ENCODE assay signal across 21 cellular contexts in the genomic region with DNA sequence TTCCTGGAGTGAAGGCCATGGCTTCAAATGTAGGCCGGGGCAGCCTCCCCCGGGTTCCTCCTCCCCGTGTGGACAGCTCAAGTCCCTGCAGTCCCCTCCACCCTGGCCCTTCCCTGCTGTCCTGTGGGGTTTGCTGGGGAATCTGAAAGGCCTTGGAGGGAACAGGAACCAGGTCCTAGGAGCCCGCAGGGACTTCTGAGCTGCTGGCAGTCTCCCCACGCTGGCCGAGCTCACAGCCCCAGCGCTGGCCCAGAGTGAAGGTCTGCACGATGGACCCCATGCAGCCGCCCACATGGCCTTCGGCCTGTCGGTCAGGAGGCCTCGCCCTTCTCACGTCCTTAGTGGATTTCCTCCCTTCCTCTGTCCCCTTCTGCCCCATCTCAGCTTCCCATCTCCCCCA. TPM values are rescaled to one million over a fixed set of nuclear protein-coding genes. Genes with fewer than 3 reads are reported as not detected.
A peak's percentile ranks its signal among the peaks of the same experiment; 100 is the strongest.
DNase-seq lines count a peak whose midpoint lies in the region; ATAC-seq, FAIRE-seq and TF ChIP-seq lines count a peak whose summit lies in the region.
"Had no signal": no experiment of that assay in that cellular context is flagged by ENCODE, and none has a peak within 500 bp of the region (broad histone marks: within the 10 kb centered on the region; RNA-seq: fewer than 3 reads in every experiment).

No MANE protein-coding gene starts in this region.

- H3K23ac ChIP-seq in H1 (ENCODE audit: insufficient read length), result no peak overlapping the region

- H3K18ac ChIP-seq in H1 (ENCODE audit: extremely low read depth, low read length), result peak overlapping the region; percentile 91

- no peak overlapping the region for H3K9ac ChIP-seq in HUES48 (ENCODE audit: low read depth, low read length)
- H3K9ac ChIP-seq in H1 (replicated peaks in 1 of 4; ENCODE audit: extremely low read depth in 1 of 4, low read depth in 3 of 4, low read length in 3 of 4), result no peak overlapping the region

- H4K5ac ChIP-seq in H1 (ENCODE audit: insufficient read length, low read depth, low read length), result peak overlapping the region; percentile 45

- FAIRE-seq in H1 (lab: Jason Lieb, UNC), result no peak
- FAIRE-seq: endometrium, TTC549 had no signal

- H3K14ac ChIP-seq in H1 (ENCODE audit: insufficient read length), result no peak overlapping the region

- peak overlapping the region; percentile 98; the same call in 1 of the 2 replicates for H2BK15ac ChIP-seq in H1 (ENCODE audit: low read length)

- H3K36me3 ChIP-seq in HUES48 (ENCODE audit: control insufficient read depth, insufficient read depth, low read length) (no peaks in the 10 kb centered on the region), H1 (ENCODE audit: control insufficient read depth in 2 of 4, insufficient read depth in 4 of 4, low read length in 3 of 4) (no peaks in the 10 kb centered on the region; a peak in 1 of 8 replicates), testis (ENCODE audit: low read depth, missing control alignments) (no peaks in the 10 kb centered on the region)
- H3K36me3 ChIP-seq: BE2C, ovary, transverse colon had no signal

- H3K4me1 Mint-ChIP-seq in mesothelial cell of epicardium, result peaks cover 63% of the 10 kb centered on the region
- H3K4me1 Mint-ChIP-seq: activated naive CD8-positive, alpha-beta T cell treated with anti-CD3 and anti-CD28 coated beads, Interleukin-2, amount 10 ng/mL, durations not matched to agents 7 days and 5 days had no signal

- H3K36me3 Mint-ChIP-seq in mesothelial cell of epicardium, result no peaks in the 10 kb centered on the region
- H3K36me3 Mint-ChIP-seq: activated naive CD8-positive, alpha-beta T cell treated with anti-CD3 and anti-CD28 coated beads, Interleukin-2, amount 10 ng/mL, durations not matched to agents 7 days and 5 days had no signal

- TF ChIP-seq CTCF in H1 (IDR thresholded peaks at IDR 0.05; ENCODE audit: control extremely low read depth in 1 of 3, insufficient read depth in 1 of 3, low read depth in 1 of 3, low read length in 3 of 3), result no peak
- no peak for TF ChIP-seq CTCF in mesothelial cell of epicardium (IDR thresholded peaks at IDR 0.05; ENCODE audit: unreplicated experiment)
- TF ChIP-seq CTCF in testis (IDR thresholded peaks at IDR 0.05), result no peak
- TF ChIP-seq CTCF in omental fat pad (IDR thresholded peaks at IDR 0.05), result no peak

- H3K4me3 ChIP-seq in HUES48 (ENCODE audit: low read depth, low read length) (no peak overlapping the region), H1 (ENCODE audit: extremely low read depth in 1 of 4, insufficient read depth in 2 of 4, low read depth in 3 of 4, low read length in 4 of 4) (no peak overlapping the region), testis (no peak overlapping the region)
- H3K4me3 ChIP-seq: ovary, PC-9, transverse colon had no signal

- H3K4me3 Mint-ChIP-seq in mesothelial cell of epicardium, result no peak overlapping the region
- H3K4me3 Mint-ChIP-seq: activated naive CD8-positive, alpha-beta T cell treated with anti-CD3 and anti-CD28 coated beads, Interleukin-2, amount 10 ng/mL, durations not matched to agents 7 days and 5 days; activated T-cell treated with anti-CD3 and anti-CD28 coated beads, Interleukin-2, amount 50 U/mL, for 24 hours; central memory CD8-positive, alpha-beta T cell; IgD-negative memory B cell had no signal

- peak overlapping the region; percentile 98 for H2BK20ac ChIP-seq in H1 (ENCODE audit: low read length)

- H3K9me3 ChIP-seq in HUES48 (ENCODE audit: control insufficient read depth, insufficient read depth, low read length), result no peaks in the 10 kb centered on the region
- no peaks in the 10 kb centered on the region for H3K9me3 ChIP-seq in H1 (ENCODE audit: insufficient read depth in 2 of 2, low read depth in 1 of 2, low read length in 1 of 2)
- no peaks in the 10 kb centered on the region for H3K9me3 ChIP-seq in testis
- H3K9me3 ChIP-seq: BE2C, ovary, transverse colon had no signal

- peaks cover 0 to 6% of the 10 kb centered on the region in 2 experiments for H4K20me1 ChIP-seq in H1 (replicated peaks in 1 of 2; ENCODE audit: control insufficient read depth in 1 of 2, insufficient read depth in 2 of 2, low read length in 2 of 2)

- H2AK5ac ChIP-seq in H1 (ENCODE audit: low read depth, low read length), result peak overlapping the region; percentile 88

- H3K27me3 Mint-ChIP-seq in mesothelial cell of epicardium (ENCODE audit: low read depth), result no peaks in the 10 kb centered on the region
- H3K27me3 Mint-ChIP-seq: activated T-cell treated with anti-CD3 and anti-CD28 coated beads, Interleukin-2, amount 50 U/mL, for 24 hours; central memory CD8-positive, alpha-beta T cell had no signal

- H4K91ac ChIP-seq in H1 (replicated peaks; ENCODE audit: insufficient read length, low read length), result peak overlapping the region; percentile 94

- peak overlapping the region; percentile 64 to 69 for H3K4me2 ChIP-seq in H1 (ENCODE audit: insufficient read depth in 1 of 2, low read depth in 2 of 2, low read length in 2 of 2)
- H3K4me2 ChIP-seq: PC-9 had no signal

- intact Hi-C loops in testis (cut with DNase I; ENCODE audit: low total_unique reads), result no loop called here

- H4K8ac ChIP-seq in H1 (ENCODE audit: extremely low read depth, insufficient read depth, low read length), result peak overlapping the region; percentile 53

- ATAC-seq in omental fat pad (ENCODE audit: low FRiP score), result no peak

- peaks cover 5% of the 10 kb centered on the region for H3K23me2 ChIP-seq in H1 (ENCODE audit: low read depth, low read length)

- no peak overlapping the region for H2AFZ ChIP-seq in H1 (ENCODE audit: low read length)
- H2AFZ ChIP-seq: PC-9 had no signal

- no peak overlapping the region for H3K56ac ChIP-seq in H1 (replicated peaks; ENCODE audit: insufficient read length, low read depth, low read length)

- DNase-seq in H1 (ENCODE audit: low read depth in 1 of 2, low spot score in 2 of 2), result no peak
- no peak for DNase-seq in mesothelial cell of epicardium (ENCODE audit: low spot score in 2 of 2, unreplicated experiment in 2 of 2)
- peak; percentile 36 for DNase-seq in testis
- DNase-seq in SIG-M5 (lab: John Stamatoyannopoulos, UW), result no peak
- no peak for DNase-seq in omental fat pad (ENCODE audit: low spot score)
- DNase-seq in amniotic stem cell (lab: John Stamatoyannopoulos, UW), result no peak
- no peak for DNase-seq in C1 segment of cervical spinal cord (lab: John Stamatoyannopoulos, UW)
- DNase-seq: activated CD4-positive, alpha-beta T cell treated with anti-CD3 and anti-CD28 coated beads, Interleukin-2, amount 50 U/mL, for 48 hours; activated naive CD8-positive, alpha-beta T cell treated with anti-CD3 and anti-CD28 coated beads, Interleukin-2, amount 10 ng/mL, durations not matched to agents 7 days and 5 days; activated T-cell treated with anti-CD3 and anti-CD28 coated beads, Interleukin-2, amount 50 U/mL, for 24 hours; BE2C; foreskin fibroblast; MV-4-11; transverse colon had no signal

- no peaks in the 10 kb centered on the region for H3K9me3 Mint-ChIP-seq in mesothelial cell of epicardium
- H3K9me3 Mint-ChIP-seq: central memory CD8-positive, alpha-beta T cell had no signal

- WGBS in H1 (ENCODE audit: extremely low coverage in 1 of 2, insufficient coverage in 1 of 2, insufficient read length in 1 of 2, insufficient replicate concordance in 2 of 2, low coverage in 1 of 2, low lambda C conversion rate in 2 of 2, missing lambda C conversion rate in 1 of 2), 2 experiments, result 52% methylated on average over 12 of the region's 13 CpGs; no CpG with 5 or more reads in 1 of the 2 experiments
- 66 to 71% methylated on average over 9 to 12 of the region's 13 CpGs for WGBS in testis, 2 donors

- peaks cover 4% of the 10 kb centered on the region; the same call in 1 of the 2 replicates for H3K79me1 ChIP-seq in H1 (ENCODE audit: low read depth, low read length)

- 0 out of 4 replicates have a peak, but pooled peaks cover 0 to 2% of the 10 kb centered on the region in 2 experiments for H3K79me2 ChIP-seq in H1 (ENCODE audit: control insufficient read depth in 1 of 2, insufficient read depth in 2 of 2, low read length in 2 of 2)

- CTCF ChIA-PET in H1 (lab: Charles Lee; ENCODE audit: partially characterized antibody), result interaction anchor here (0.9 to 3.4 kb wide), 10 partner anchors 17 to 100 kb away, joined by 3 to 15 read pairs (median 6); no protein-coding TSS in a partner anchor

- POLR2A ChIA-PET in H1 (lab: Charles Lee; ENCODE audit: partially characterized antibody), result interaction anchor here (0.9 to 3.1 kb wide), 9 partner anchors 8 to 147 kb away, joined by 3 to 30 read pairs (median 5); no protein-coding TSS in a partner anchor

- H2BK12ac ChIP-seq in H1 (ENCODE audit: low read depth, low read length), result peak overlapping the region; percentile 51

- H3K4me1 ChIP-seq in HUES48 (ENCODE audit: control insufficient read depth, insufficient read depth, low read length) (peaks cover 34% of the 10 kb centered on the region), H1 (replicated peaks in 1 of 4; ENCODE audit: control insufficient read depth in 3 of 4, insufficient read depth in 4 of 4, low read length in 3 of 4) (peaks cover 5 to 58% (median 44%) of the 10 kb centered on the region in 4 experiments), testis (peaks cover 33% of the 10 kb centered on the region)
- H3K4me1 ChIP-seq: BE2C had no signal

- H3K4ac ChIP-seq in H1 (replicated peaks; ENCODE audit: insufficient read length, low read depth, low read length), result peak overlapping the region; percentile 89

- H2BK120ac ChIP-seq in H1 (replicated peaks; ENCODE audit: low read depth, low read length), result peak overlapping the region; percentile 80

- H3K27me3 ChIP-seq in HUES48 (ENCODE audit: control insufficient read depth, insufficient read depth, low read length) (no peaks in the 10 kb centered on the region), H1 (replicated peaks in 1 of 4; ENCODE audit: control insufficient read depth in 3 of 4, extremely low read depth in 1 of 4, insufficient read depth in 3 of 4, low read length in 3 of 4) (no peaks in the 10 kb centered on the region; a peak in 1 of 7 replicates), testis (no peaks in the 10 kb centered on the region)
- H3K27me3 ChIP-seq: BE2C, ovary, transverse colon had no signal

- TF ChIP-seq RAD21 in H1 (IDR thresholded peaks at IDR 0.05 in 1 of 2, conservative IDR thresholded peaks at IDR 0.05 in 1 of 2; ENCODE audit: low read depth in 2 of 2, low read length in 2 of 2), result no peak

- TF ChIP-seq EP300 in H1 (IDR thresholded peaks at IDR 0.05; ENCODE audit: borderline replicate concordance in 1 of 2, low read depth in 2 of 2, low read length in 2 of 2), result no peak

- TF ChIP-seq POLR2A in H1 (IDR thresholded peaks at IDR 0.05; ENCODE audit: control extremely low read depth in 1 of 2, low read depth in 2 of 2, low read length in 2 of 2) (no peak), testis (IDR thresholded peaks at IDR 0.05) (no peak)

- peak overlapping the region; percentile 96 for H2BK5ac ChIP-seq in H1 (ENCODE audit: low read depth, low read length)

- H3K27ac Mint-ChIP-seq in mesothelial cell of epicardium, result peak overlapping the region; percentile 96
- H3K27ac Mint-ChIP-seq: activated naive CD8-positive, alpha-beta T cell treated with anti-CD3 and anti-CD28 coated beads, Interleukin-2, amount 10 ng/mL, durations not matched to agents 7 days and 5 days; activated T-cell treated with anti-CD3 and anti-CD28 coated beads, Interleukin-2, amount 50 U/mL, for 24 hours; IgD-negative memory B cell had no signal

- H3K27ac ChIP-seq in HUES48 (ENCODE audit: low read depth, low read length) (peak overlapping the region; percentile 66), H1 (ENCODE audit: low read depth, low read length) (no peak overlapping the region), testis (peak overlapping the region in 1 of 2 donors; percentile 48)
- H3K27ac ChIP-seq: ovary, PC-9, transverse colon had no signal

RNA-seq across cellular contexts. Expression of gene NOTCH1, which starts 25.7 kb away (rescaled TPM):
- 55.6 and 60.9 TPM in 2 replicates for total RNA-seq in H1 (2021; fragmentation: NEBNext Ultra II Directional; extraction: Animal tissue kit (Norgen Biotek cat#: 25700))
- polyA plus RNA-seq in H1 (2011; rRNA removed) (6.9 and 19.9 TPM in 2 replicates), testis (ENCODE audit: insufficient read depth, low read depth, low replicate concordance) (7.2 TPM)
- polyA plus RNA-seq in H1 (2011; cell fraction: cytosol; rRNA removed), result 7.3 TPM
- polyA plus RNA-seq in H1 (2011; cell fraction: nucleus; rRNA removed), result 41.0 TPM
- 17.4 to 31.4 TPM (median 28.7 TPM) in 4 replicates for polyA plus RNA-seq in H1 (2012, experiment 1 of 2)
- polyA plus RNA-seq in H1 (2012, experiment 2 of 2), result 20.1 TPM
- 33.5 TPM for polyA plus RNA-seq in H1 (2013, experiment 1 of 2)
- 26.3 TPM for polyA plus RNA-seq in H1 (2013, experiment 2 of 2)
- 12.2 and 13.8 TPM in 2 replicates for polyA minus RNA-seq in H1 (2011; rRNA and poly(A)+ RNA removed)
- polyA minus RNA-seq in H1 (2011; cell fraction: cytosol; rRNA and poly(A)+ RNA removed), result 58.8 TPM
- polyA minus RNA-seq in H1 (2011; cell fraction: nucleus; rRNA and poly(A)+ RNA removed), result 41.9 TPM
- total RNA-seq in mesothelial cell of epicardium (104 to 107 TPM (median 104 TPM) in 3 replicates), testis (10 to 100 TPM; 32.4 to 34.1 TPM), omental fat pad (10 to 100 TPM; 10.4 to 61.8 (median 55.1) TPM)
